Comparison of ENCODE assay signal across 18 cellular contexts in genomic region chr4:23835814-23836478, GRCh38. TPM values are rescaled to one million over a fixed set of nuclear protein-coding genes. Genes with fewer than 3 reads are reported as not detected.
"Had no signal": no experiment of that assay in that cellular context is flagged by ENCODE, and none has a peak within 500 bp of the region (broad histone marks: within the 10 kb centered on the region; RNA-seq: fewer than 3 reads in every experiment).

No MANE protein-coding gene starts in this region.

- H3K27me3 Mint-ChIP-seq: activated B cell treated with CpG ODN at 0.5 μM for 24 hours; activated CD8-positive, alpha-beta T cell treated with anti-CD3 and anti-CD28 coated beads for 36 hours; activated naive CD8-positive, alpha-beta T cell; naive B cell had no signal

- H3K36me3 Mint-ChIP-seq: activated naive CD8-positive, alpha-beta T cell; naive B cell had no signal

- H3K27ac ChIP-seq: colonic mucosa, pancreas, right lobe of liver, thoracic aorta had no signal

- DNase-seq: activated B cell treated with CpG ODN at 0.5 μM for 24 hours; activated CD4-positive, alpha-beta T cell treated with anti-CD3 and anti-CD28 coated beads for 48 hours; activated CD8-positive, alpha-beta memory T cell treated with anti-CD3 and anti-CD28 coated beads, Interleukin-2, amount 50 U/mL, for 4 hours; activated CD8-positive, alpha-beta T cell treated with anti-CD3 and anti-CD28 coated beads for 36 hours; activated gamma-delta T cell; activated T-cell treated with anti-CD3 and anti-CD28 coated beads, Interleukin-2, amount 50 U/mL, for 72 hours; amniotic stem cell; central memory CD4-positive, alpha-beta T cell; colonic mucosa; hippocampal formation; kidney; naive B cell; pancreas; right lobe of liver had no signal

- ATAC-seq: activated CD8-positive, alpha-beta T cell treated with anti-CD3 and anti-CD28 coated beads for 36 hours; activated T-cell treated with anti-CD3 and anti-CD28 coated beads, Interleukin-2, amount 50 U/mL, for 72 hours had no signal

- H3K4me3 ChIP-seq: colonic mucosa, lung, pancreas, right lobe of liver, thoracic aorta had no signal

- H3K4me1 ChIP-seq: colonic mucosa, pancreas had no signal

- H3K27ac Mint-ChIP-seq: activated B cell treated with CpG ODN at 0.5 μM for 24 hours; activated CD8-positive, alpha-beta T cell treated with anti-CD3 and anti-CD28 coated beads for 36 hours; activated naive CD8-positive, alpha-beta T cell; activated T-cell treated with anti-CD3 and anti-CD28 coated beads, Interleukin-2, amount 50 U/mL, for 72 hours; naive B cell; T-helper 2 cell treated with Interferon-gamma antibody and Interleukin-4, amounts not matched to agents 5 μg/mL and 100 μg/mL, for 36 hours had no signal

- H3K9me3 Mint-ChIP-seq: T-helper 2 cell treated with Interferon-gamma antibody and Interleukin-4, amounts not matched to agents 5 μg/mL and 100 μg/mL, for 36 hours had no signal

- H3K27me3 ChIP-seq: colonic mucosa, pancreas, right lobe of liver had no signal

- H3K4me1 Mint-ChIP-seq: activated B cell treated with CpG ODN at 0.5 μM for 24 hours, naive B cell had no signal

- H3K4me3 Mint-ChIP-seq: activated B cell treated with CpG ODN at 0.5 μM for 24 hours; activated CD8-positive, alpha-beta T cell treated with anti-CD3 and anti-CD28 coated beads for 36 hours; activated naive CD8-positive, alpha-beta T cell; activated T-cell treated with anti-CD3 and anti-CD28 coated beads, Interleukin-2, amount 50 U/mL, for 72 hours; naive B cell; T-helper 2 cell treated with Interferon-gamma antibody and Interleukin-4, amounts not matched to agents 5 μg/mL and 100 μg/mL, for 36 hours had no signal

- H3K36me3 ChIP-seq: colonic mucosa, pancreas, thoracic aorta had no signal

RNA-seq across cellular contexts. Expression of gene PPARGC1A, which starts 53.9 kb away (rescaled TPM):
- total RNA-seq: activated B cell treated with CpG ODN at 0.5 μM for 24 hours; activated CD8-positive, alpha-beta T cell treated with anti-CD3 and anti-CD28 coated beads for 36 hours; activated T-cell treated with anti-CD3 and anti-CD28 coated beads, Interleukin-2, amount 50 U/mL, for 72 hours had no signal
